Comparison of ENCODE assay signal across 8 cellular contexts in genomic region chr1:1306070-1306660, GRCh38. TPM values are rescaled to one million over a fixed set of nuclear protein-coding genes. Genes with fewer than 3 reads are reported as not detected.
A peak's percentile ranks its signal among the peaks of the same experiment; 100 is the strongest.
DNase-seq lines count a peak whose midpoint lies in the region; ATAC-seq and TF ChIP-seq lines count a peak whose summit lies in the region.

No MANE protein-coding gene starts in this region.

- peak; percentile 49 for DNase-seq in activated naive CD4-positive, alpha-beta T cell treated with anti-CD3 and anti-CD28 coated beads for 36 hours
- no peak for DNase-seq in activated naive CD4-positive, alpha-beta T cell treated with Interleukin-2 at 50 U/mL for 16 hours
- DNase-seq in fibroblast of the aortic adventitia (ENCODE audit: low read depth) (peak; percentile 24), omental fat pad (ENCODE audit: low spot score) (no peak), OCI-M2 (lab: John Stamatoyannopoulos, UW; ENCODE audit: unreplicated experiment) (no peak)
- peak; percentile 39 for DNase-seq in stimulated activated naive CD8-positive, alpha-beta T cell treated with anti-CD3 and anti-CD28 coated beads, Interleukin-15, Interleukin-2, amounts not matched to agents 100 U/mL and 50 U/mL, for 24 hours
- DNase-seq in stimulated activated CD4-positive, alpha-beta T cell treated with anti-CD3 and anti-CD28 coated beads, Interleukin-4, amount 100 ng/mL, for 24 hours = no peak

- peaks cover 3% of the 10 kb centered on the region for H3K36me3 Mint-ChIP-seq in activated naive CD4-positive, alpha-beta T cell treated with anti-CD3 and anti-CD28 coated beads for 36 hours (ENCODE audit: low read depth)
- H3K36me3 Mint-ChIP-seq in T-helper 1 cell treated with Interleukin-12 subunit alpha and Interleukin-12 subunit beta and Interleukin-4 antibody, amounts not matched to agents 30 μg/mL and 1 μg/mL, for 36 hours (ENCODE audit: low read depth) = no peaks in the 10 kb centered on the region

- H3K27ac Mint-ChIP-seq in activated naive CD4-positive, alpha-beta T cell treated with anti-CD3 and anti-CD28 coated beads for 36 hours = peak overlapping the region; percentile 54
- H3K27ac Mint-ChIP-seq in T-helper 1 cell treated with Interleukin-12 subunit alpha and Interleukin-12 subunit beta and Interleukin-4 antibody, amounts not matched to agents 30 μg/mL and 1 μg/mL, for 36 hours = peak overlapping the region; percentile 76

- no peaks in the 10 kb centered on the region for H3K9me3 Mint-ChIP-seq in activated naive CD4-positive, alpha-beta T cell treated with anti-CD3 and anti-CD28 coated beads for 36 hours
- H3K9me3 Mint-ChIP-seq in T-helper 1 cell treated with Interleukin-12 subunit alpha and Interleukin-12 subunit beta and Interleukin-4 antibody, amounts not matched to agents 30 μg/mL and 1 μg/mL, for 36 hours = no peaks in the 10 kb centered on the region

- H3K4me1 Mint-ChIP-seq in activated naive CD4-positive, alpha-beta T cell treated with anti-CD3 and anti-CD28 coated beads for 36 hours (ENCODE audit: low read depth) = peaks cover 23% of the 10 kb centered on the region
- peaks cover 14% of the 10 kb centered on the region for H3K4me1 Mint-ChIP-seq in T-helper 1 cell treated with Interleukin-12 subunit alpha and Interleukin-12 subunit beta and Interleukin-4 antibody, amounts not matched to agents 30 μg/mL and 1 μg/mL, for 36 hours (ENCODE audit: low read depth)

- peak overlapping the region; percentile 78 for H3K4me3 Mint-ChIP-seq in activated naive CD4-positive, alpha-beta T cell treated with anti-CD3 and anti-CD28 coated beads for 36 hours
- H3K4me3 Mint-ChIP-seq in T-helper 1 cell treated with Interleukin-12 subunit alpha and Interleukin-12 subunit beta and Interleukin-4 antibody, amounts not matched to agents 30 μg/mL and 1 μg/mL, for 36 hours = peak overlapping the region; percentile 81

- CTCF ChIA-PET in activated naive CD4-positive, alpha-beta T cell treated with anti-CD3 and anti-CD28 coated beads for 36 hours (lab: Charles Lee) = interaction anchor here (1.2 kb wide), 1 partner anchor 242 kb away, joined by 4 read pairs; no protein-coding TSS in a partner anchor

- ATAC-seq in stimulated activated naive CD8-positive, alpha-beta T cell treated with anti-CD3 and anti-CD28 coated beads, Interleukin-15, Interleukin-2, amounts not matched to agents 100 U/mL and 50 U/mL, for 24 hours = no peak
- no peak for ATAC-seq in omental fat pad (ENCODE audit: low FRiP score)

- peak overlapping the region; percentile 74 for H3K4me3 ChIP-seq in fibroblast of the aortic adventitia (ENCODE audit: low read depth, low read length)

- no peaks in the 10 kb centered on the region for H3K27me3 Mint-ChIP-seq in activated naive CD4-positive, alpha-beta T cell treated with anti-CD3 and anti-CD28 coated beads for 36 hours (ENCODE audit: low read depth)
- no peaks in the 10 kb centered on the region for H3K27me3 Mint-ChIP-seq in T-helper 1 cell treated with Interleukin-12 subunit alpha and Interleukin-12 subunit beta and Interleukin-4 antibody, amounts not matched to agents 30 μg/mL and 1 μg/mL, for 36 hours (ENCODE audit: low read depth)

- TF ChIP-seq CTCF in fibroblast of the aortic adventitia (IDR thresholded peaks at IDR 0.05; ENCODE audit: insufficient read depth, low read length) = peak; percentile 38
- TF ChIP-seq CTCF in omental fat pad (IDR thresholded peaks at IDR 0.05) = no peak

- intact Hi-C loops in activated naive CD4-positive, alpha-beta T cell treated with anti-CD3 and anti-CD28 coated beads for 36 hours (cut with micrococcal nuclease) = loop anchor here (5.0 kb wide), 1 partner anchor 201 kb away; no protein-coding TSS in a partner anchor

RNA-seq across cellular contexts. Expression of gene ACAP3, which starts 1.6 kb away (rescaled TPM):
- total RNA-seq in activated naive CD4-positive, alpha-beta T cell treated with anti-CD3 and anti-CD28 coated beads for 36 hours = 10 to 100 TPM; 24.1 to 25.3 TPM
- total RNA-seq in fibroblast of the aortic adventitia (ENCODE audit: low replicate concordance) = 43.2 and 106 TPM in 2 replicates
- 10 to 100 TPM; 19.2 to 41.8 (median 38.1) TPM for total RNA-seq in omental fat pad

RNA-seq across cellular contexts. Expression of gene PUSL1, which starts 2.2 kb away (rescaled TPM):
- 10 to 100 TPM; 17.0 to 17.6 TPM for total RNA-seq in activated naive CD4-positive, alpha-beta T cell treated with anti-CD3 and anti-CD28 coated beads for 36 hours
- total RNA-seq in fibroblast of the aortic adventitia (ENCODE audit: low replicate concordance) = 21.3 and 25.9 TPM in 2 replicates
- total RNA-seq in omental fat pad = 10 to 100 TPM; 15.7 to 26.0 (median 17.5) TPM

RNA-seq across cellular contexts. Expression of gene INTS11, which starts 18.3 kb away (rescaled TPM):
- 100 to 1,000 TPM; 117 to 118 TPM for total RNA-seq in activated naive CD4-positive, alpha-beta T cell treated with anti-CD3 and anti-CD28 coated beads for 36 hours
- total RNA-seq in fibroblast of the aortic adventitia (ENCODE audit: low replicate concordance) = 35.0 and 53.1 TPM in 2 replicates
- total RNA-seq in omental fat pad = 100 to 1,000 TPM in 1 of 4 donors, 10 to 100 TPM in 3; 71.9 to 103 (median 86.2) TPM

RNA-seq across cellular contexts. Expression of gene CPTP, which starts 18.4 kb away (rescaled TPM):
- total RNA-seq in activated naive CD4-positive, alpha-beta T cell treated with anti-CD3 and anti-CD28 coated beads for 36 hours = 1 to 10 TPM; 5.6 to 5.7 TPM
- total RNA-seq in fibroblast of the aortic adventitia (ENCODE audit: low replicate concordance) (9.4 and 17.7 TPM in 2 replicates), omental fat pad (10 to 100 TPM in 2 of 4 donors, 1 to 10 TPM in 2; 8.5 to 18.6 (median 11.5) TPM)

RNA-seq across cellular contexts. Expression of gene TAS1R3, which starts 24.9 kb away (rescaled TPM):
- under 1 TPM; 0.10 to 0.14 TPM for total RNA-seq in activated naive CD4-positive, alpha-beta T cell treated with anti-CD3 and anti-CD28 coated beads for 36 hours
- 0.09 and 0.57 TPM in 2 replicates for total RNA-seq in fibroblast of the aortic adventitia (ENCODE audit: low replicate concordance)
- total RNA-seq in omental fat pad = under 1 TPM; 0.12 to 0.32 (median 0.16) TPM

Comparison
In these comparisons a context has a peak if more than half of its experiments do, and no peak if none do; other contexts are left out.
1. DNase-seq: peak in activated naive CD4-positive, alpha-beta T cell treated with anti-CD3 and anti-CD28 coated beads for 36 hours (single experiment), fibroblast of the aortic adventitia (single experiment) and stimulated activated naive CD8-positive, alpha-beta T cell treated with anti-CD3 and anti-CD28 coated beads, Interleukin-15, Interleukin-2, amounts not matched to agents 100 U/mL and 50 U/mL, for 24 hours (single experiment); none in activated naive CD4-positive, alpha-beta T cell treated with Interleukin-2 at 50 U/mL for 16 hours (single experiment), omental fat pad (single experiment), stimulated activated CD4-positive, alpha-beta T cell treated with anti-CD3 and anti-CD28 coated beads, Interleukin-4, amount 100 ng/mL, for 24 hours (single experiment) and OCI-M2 (single experiment).